Comparison of ENCODE assay signal across 1 cellular context in the genomic region with DNA sequence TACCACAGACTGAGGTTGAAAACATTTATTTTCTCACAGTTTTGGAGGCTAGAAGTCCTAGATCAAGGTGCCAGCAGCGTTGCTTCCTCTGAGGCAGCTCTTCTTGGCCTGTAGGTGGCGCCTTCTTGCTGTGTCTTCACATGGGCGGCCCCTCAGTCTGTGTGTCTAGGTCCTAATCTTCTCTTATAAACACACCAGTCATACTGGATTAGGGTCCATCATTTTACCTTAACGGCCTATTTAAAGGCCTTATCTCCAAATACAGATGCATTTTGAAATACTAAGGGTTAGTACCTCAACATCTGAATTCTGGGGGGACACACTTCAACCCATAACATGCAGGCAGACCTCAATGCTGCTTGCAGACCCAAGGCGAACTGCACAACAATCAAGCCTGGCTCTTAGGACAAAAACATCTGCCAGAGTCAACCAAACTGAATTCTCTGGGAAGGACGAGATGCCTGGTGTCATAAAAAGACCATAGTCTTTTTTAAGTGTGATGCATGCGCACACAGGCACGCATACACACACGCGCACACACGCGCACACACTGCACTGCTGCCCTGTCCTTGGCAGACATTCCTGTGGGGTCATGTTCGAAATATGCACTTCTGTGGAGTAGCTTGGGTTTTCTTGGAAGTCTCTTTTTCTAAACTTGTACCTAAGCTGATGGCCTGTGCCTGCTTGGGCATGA.
TF ChIP-seq lines count a peak whose summit lies in the region.

No MANE protein-coding gene starts in this region.

TF ChIP-seq in GM12878, 131 proteins besides CTCF, POLR2A, EP300 and RAD21 (continued from another document):
- TF ChIP-seq, protein P1, sequence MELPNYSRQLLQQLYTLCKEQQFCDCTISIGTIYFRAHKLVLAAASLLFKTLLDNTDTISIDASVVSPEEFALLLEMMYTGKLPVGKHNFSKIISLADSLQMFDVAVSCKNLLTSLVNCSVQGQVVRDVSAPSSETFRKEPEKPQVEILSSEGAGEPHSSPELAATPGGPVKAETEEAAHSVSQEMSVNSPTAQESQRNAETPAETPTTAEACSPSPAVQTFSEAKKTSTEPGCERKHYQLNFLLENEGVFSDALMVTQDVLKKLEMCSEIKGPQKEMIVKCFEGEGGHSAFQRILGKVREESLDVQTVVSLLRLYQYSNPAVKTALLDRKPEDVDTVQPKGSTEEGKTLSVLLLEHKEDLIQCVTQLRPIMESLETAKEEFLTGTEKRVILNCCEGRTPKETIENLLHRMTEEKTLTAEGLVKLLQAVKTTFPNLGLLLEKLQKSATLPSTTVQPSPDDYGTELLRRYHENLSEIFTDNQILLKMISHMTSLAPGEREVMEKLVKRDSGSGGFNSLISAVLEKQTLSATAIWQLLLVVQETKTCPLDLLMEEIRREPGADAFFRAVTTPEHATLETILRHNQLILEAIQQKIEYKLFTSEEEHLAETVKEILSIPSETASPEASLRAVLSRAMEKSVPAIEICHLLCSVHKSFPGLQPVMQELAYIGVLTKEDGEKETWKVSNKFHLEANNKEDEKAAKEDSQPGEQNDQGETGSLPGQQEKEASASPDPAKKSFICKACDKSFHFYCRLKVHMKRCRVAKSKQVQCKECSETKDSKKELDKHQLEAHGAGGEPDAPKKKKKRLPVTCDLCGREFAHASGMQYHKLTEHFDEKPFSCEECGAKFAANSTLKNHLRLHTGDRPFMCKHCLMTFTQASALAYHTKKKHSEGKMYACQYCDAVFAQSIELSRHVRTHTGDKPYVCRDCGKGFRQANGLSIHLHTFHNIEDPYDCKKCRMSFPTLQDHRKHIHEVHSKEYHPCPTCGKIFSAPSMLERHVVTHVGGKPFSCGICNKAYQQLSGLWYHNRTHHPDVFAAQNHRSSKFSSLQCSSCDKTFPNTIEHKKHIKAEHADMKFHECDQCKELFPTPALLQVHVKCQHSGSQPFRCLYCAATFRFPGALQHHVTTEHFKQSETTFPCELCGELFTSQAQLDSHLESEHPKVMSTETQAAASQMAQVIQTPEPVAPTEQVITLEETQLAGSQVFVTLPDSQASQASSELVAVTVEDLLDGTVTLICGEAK (IDR thresholded peaks at IDR 0.05; ENCODE audit: borderline replicate concordance) = 0 out of 2 replicates have a peak, but pooled peaks have one; percentile 25
- TF ChIP-seq YBX1 (IDR thresholded peaks at IDR 0.05) = no peak
- TF ChIP-seq, protein P2, sequence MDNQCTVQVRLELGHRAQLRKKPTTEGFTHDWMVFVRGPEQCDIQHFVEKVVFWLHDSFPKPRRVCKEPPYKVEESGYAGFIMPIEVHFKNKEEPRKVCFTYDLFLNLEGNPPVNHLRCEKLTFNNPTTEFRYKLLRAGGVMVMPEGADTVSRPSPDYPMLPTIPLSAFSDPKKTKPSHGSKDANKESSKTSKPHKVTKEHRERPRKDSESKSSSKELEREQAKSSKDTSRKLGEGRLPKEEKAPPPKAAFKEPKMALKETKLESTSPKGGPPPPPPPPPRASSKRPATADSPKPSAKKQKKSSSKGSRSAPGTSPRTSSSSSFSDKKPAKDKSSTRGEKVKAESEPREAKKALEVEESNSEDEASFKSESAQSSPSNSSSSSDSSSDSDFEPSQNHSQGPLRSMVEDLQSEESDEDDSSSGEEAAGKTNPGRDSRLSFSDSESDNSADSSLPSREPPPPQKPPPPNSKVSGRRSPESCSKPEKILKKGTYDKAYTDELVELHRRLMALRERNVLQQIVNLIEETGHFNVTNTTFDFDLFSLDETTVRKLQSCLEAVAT (IDR thresholded peaks at IDR 0.05) = 0 out of 2 replicates have a peak, but pooled peaks have one; percentile 75
- TF ChIP-seq, protein P3, sequence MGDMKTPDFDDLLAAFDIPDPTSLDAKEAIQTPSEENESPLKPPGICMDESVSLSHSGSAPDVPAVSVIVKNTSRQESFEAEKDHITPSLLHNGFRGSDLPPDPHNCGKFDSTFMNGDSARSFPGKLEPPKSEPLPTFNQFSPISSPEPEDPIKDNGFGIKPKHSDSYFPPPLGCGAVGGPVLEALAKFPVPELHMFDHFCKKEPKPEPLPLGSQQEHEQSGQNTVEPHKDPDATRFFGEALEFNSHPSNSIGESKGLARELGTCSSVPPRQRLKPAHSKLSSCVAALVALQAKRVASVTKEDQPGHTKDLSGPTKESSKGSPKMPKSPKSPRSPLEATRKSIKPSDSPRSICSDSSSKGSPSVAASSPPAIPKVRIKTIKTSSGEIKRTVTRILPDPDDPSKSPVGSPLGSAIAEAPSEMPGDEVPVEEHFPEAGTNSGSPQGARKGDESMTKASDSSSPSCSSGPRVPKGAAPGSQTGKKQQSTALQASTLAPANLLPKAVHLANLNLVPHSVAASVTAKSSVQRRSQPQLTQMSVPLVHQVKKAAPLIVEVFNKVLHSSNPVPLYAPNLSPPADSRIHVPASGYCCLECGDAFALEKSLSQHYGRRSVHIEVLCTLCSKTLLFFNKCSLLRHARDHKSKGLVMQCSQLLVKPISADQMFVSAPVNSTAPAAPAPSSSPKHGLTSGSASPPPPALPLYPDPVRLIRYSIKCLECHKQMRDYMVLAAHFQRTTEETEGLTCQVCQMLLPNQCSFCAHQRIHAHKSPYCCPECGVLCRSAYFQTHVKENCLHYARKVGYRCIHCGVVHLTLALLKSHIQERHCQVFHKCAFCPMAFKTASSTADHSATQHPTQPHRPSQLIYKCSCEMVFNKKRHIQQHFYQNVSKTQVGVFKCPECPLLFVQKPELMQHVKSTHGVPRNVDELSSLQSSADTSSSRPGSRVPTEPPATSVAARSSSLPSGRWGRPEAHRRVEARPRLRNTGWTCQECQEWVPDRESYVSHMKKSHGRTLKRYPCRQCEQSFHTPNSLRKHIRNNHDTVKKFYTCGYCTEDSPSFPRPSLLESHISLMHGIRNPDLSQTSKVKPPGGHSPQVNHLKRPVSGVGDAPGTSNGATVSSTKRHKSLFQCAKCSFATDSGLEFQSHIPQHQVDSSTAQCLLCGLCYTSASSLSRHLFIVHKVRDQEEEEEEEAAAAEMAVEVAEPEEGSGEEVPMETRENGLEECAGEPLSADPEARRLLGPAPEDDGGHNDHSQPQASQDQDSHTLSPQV (IDR thresholded peaks at IDR 0.05) = no peak
- 0 out of 2 replicates have a peak, but pooled peaks have one; percentile 39 for TF ChIP-seq SMARCA5 (IDR thresholded peaks at IDR 0.05)
- no peak for TF ChIP-seq IKZF1 (conservative IDR thresholded peaks at IDR 0.05)
- 0 out of 4 replicates have a peak, but pooled peaks of 1 of the 2 experiments have one; percentile 39 for TF ChIP-seq BHLHE40 (IDR thresholded peaks at IDR 0.05; ENCODE audit: borderline replicate concordance in 1 of 2, low read depth in 2 of 2, low read length in 1 of 2)
TF ChIP-seq in GM12878: peak in this region for 8.
